1 cellular context compared by ENCODE assay signal in genomic region chr2:60674524-60675165, GRCh38.
A peak's percentile ranks its signal among the peaks of the same experiment; 100 is the strongest.
TF ChIP-seq lines count a peak whose summit lies in the region.

No MANE protein-coding gene starts in this region.

TF ChIP-seq in K562, 482 proteins besides CTCF, POLR2A, EP300 and RAD21 (continued from another document):
- TF ChIP-seq RERE (CRISPR knock-in tag; IDR thresholded peaks at IDR 0.05; ENCODE audit: borderline replicate concordance) (no peak), SMC3 (conservative IDR thresholded peaks at IDR 0.05; ENCODE audit: insufficient read depth, low read depth, low read length) (peak; percentile 74), ZNF324 (CRISPR knock-in tag; IDR thresholded peaks at IDR 0.05) (no peak), CREM (IDR thresholded peaks at IDR 0.05; ENCODE audit: low read depth) (peak; percentile 46; the same call in 1 of the 2 replicates), STAG1 (CRISPR knock-in tag; IDR thresholded peaks at IDR 0.05; ENCODE audit: borderline replicate concordance) (peak; percentile 74; the same call in 1 of the 2 replicates), RBM17 (IDR thresholded peaks at IDR 0.05; ENCODE audit: borderline replicate concordance, low read depth, low read length) (no peak), RB1 (IDR thresholded peaks at IDR 0.05; ENCODE audit: low read depth) (peak; percentile 55; the same call in 1 of the 2 replicates), E2F6 (IDR thresholded peaks at IDR 0.05; ENCODE audit: borderline replicate concordance in 1 of 2, extremely low read depth in 1 of 2, insufficient read depth in 1 of 2, insufficient read length in 1 of 2, low read depth in 1 of 2, low read length in 1 of 2, poor library complexity in 1 of 2, severe bottlenecking in 1 of 2) (peak in 1 of 2 experiments; percentile 70), ZSCAN29 (IDR thresholded peaks at IDR 0.05) (no peak), MYC (IDR thresholded peaks at IDR 0.05; ENCODE audit: low read depth, low read length) (0 out of 2 replicates have a peak, but pooled peaks have one; percentile 23), MYC (CRISPR knock-in tag; IDR thresholded peaks at IDR 0.05; ENCODE audit: borderline replicate concordance, low read depth) (no peak), CXXC5 (CRISPR knock-in tag; IDR thresholded peaks at IDR 0.05) (0 out of 2 replicates have a peak, but pooled peaks have one; percentile 21)
